ENCODE assay signal across 1 cellular context in the genomic region with DNA sequence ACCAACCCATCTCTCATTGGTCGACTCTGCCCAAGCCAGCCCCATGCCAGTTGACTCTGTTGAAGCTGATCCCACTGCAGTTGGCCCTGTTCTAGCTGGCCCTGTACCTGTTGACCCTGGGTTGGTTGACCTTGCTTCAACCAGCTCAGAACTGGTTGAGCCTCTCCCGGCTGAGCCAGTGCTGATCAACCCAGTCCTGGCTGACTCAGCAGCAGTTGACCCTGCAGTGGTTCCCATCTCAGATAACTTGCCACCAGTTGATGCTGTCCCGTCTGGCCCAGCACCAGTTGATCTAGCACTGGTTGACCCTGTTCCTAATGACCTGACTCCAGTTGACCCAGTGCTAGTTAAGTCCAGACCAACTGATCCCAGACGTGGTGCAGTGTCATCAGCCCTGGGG.
TF ChIP-seq lines count a peak whose summit lies in the region.

No MANE protein-coding gene starts in this region.

TF ChIP-seq in WTC11, 78 proteins besides CTCF, POLR2A, EP300 and RAD21 (continued from another document):
- TF ChIP-seq, protein P1, sequence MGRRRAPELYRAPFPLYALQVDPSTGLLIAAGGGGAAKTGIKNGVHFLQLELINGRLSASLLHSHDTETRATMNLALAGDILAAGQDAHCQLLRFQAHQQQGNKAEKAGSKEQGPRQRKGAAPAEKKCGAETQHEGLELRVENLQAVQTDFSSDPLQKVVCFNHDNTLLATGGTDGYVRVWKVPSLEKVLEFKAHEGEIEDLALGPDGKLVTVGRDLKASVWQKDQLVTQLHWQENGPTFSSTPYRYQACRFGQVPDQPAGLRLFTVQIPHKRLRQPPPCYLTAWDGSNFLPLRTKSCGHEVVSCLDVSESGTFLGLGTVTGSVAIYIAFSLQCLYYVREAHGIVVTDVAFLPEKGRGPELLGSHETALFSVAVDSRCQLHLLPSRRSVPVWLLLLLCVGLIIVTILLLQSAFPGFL (CRISPR knock-in tag; IDR thresholded peaks at IDR 0.05; ENCODE audit: borderline replicate concordance), result no peak
- TF ChIP-seq, protein P2, sequence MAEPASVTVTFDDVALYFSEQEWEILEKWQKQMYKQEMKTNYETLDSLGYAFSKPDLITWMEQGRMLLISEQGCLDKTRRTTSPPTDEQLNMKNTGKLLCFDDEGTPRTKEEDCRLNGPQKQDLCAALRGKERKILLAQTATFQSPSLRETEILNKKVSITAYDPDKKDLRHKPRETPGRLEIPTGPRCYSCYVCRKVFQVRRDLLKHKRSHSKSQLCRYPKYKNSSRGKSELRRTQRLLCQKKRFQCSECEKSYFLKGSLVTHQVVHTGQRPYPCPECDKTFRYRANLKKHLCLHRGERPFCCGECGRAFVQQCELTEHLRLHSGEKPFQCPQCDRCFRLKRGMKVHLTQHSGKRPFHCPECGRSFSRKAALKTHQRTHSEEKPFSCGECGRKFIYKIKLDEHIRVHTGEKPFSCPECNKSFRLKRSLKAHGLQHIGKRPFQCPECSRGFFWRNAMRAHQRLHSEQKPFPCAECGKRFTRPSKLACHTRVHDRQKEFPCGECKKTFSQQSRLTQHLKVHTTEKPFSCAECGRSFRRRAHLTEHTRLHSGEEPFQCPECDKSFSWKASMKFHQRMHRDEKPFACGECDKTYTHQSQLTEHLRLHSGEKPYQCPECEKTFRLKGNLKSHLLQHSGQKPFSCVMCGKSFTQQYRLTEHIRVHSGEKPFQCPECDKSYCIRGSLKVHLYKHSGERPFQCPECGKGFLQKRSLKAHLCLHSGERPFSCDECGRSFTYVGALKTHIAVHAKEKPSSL (CRISPR knock-in tag; conservative IDR thresholded peaks at IDR 0.05), result no peak
- TF ChIP-seq ESRRA (CRISPR knock-in tag; IDR thresholded peaks at IDR 0.05; ENCODE audit: borderline replicate concordance), result no peak
- no peak for TF ChIP-seq MLX (CRISPR knock-in tag; IDR thresholded peaks at IDR 0.05)
